In the genomic region with DNA sequence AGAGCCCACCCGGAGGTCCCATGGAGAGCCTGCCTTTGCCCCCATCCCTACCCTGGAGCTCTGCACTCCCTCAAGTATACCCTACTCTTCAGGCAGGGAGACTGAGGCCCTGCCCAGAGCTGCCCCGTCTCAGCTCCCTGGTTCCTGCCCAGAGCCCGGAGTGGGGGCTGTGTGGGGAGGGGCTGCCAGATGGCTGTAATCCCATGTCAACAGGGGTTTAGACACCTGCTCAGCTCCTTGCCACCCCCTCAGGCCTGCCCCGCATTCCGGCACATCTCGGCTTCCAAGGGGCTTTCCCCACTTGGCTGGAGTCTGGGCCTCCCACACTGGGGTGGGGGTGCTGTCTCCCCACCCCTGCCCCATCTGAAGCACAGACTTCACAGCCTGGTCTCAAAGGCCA, we compare ENCODE assay signal across 27 cellular contexts. TPM values are rescaled to one million over a fixed set of nuclear protein-coding genes. Genes with fewer than 3 reads are reported as not detected.
"Had no signal": no experiment of that assay in that cellular context is flagged by ENCODE, and none has a peak within 500 bp of the region (broad histone marks: within the 10 kb centered on the region; RNA-seq: fewer than 3 reads in every experiment).

No MANE protein-coding gene starts in this region.

- DNase-seq: activated CD4-positive, alpha-beta memory T cell treated with anti-CD3 and anti-CD28 coated beads for 36 hours; activated CD4-positive, alpha-beta T cell treated with anti-CD3 and anti-CD28 coated beads for 4 hours; activated CD4-positive, CD25-positive, alpha-beta regulatory T cell; activated effector memory CD4-positive, alpha-beta T cell treated with Interleukin-2 at 50 U/mL for 16 hours; activated naive CD4-positive, alpha-beta T cell treated with anti-CD3 and anti-CD28 coated beads for 36 hours; activated naive CD8-positive, alpha-beta T cell treated with anti-CD3 and anti-CD28 coated beads, Interleukin-2, amount 10 ng/mL, durations not matched to agents 7 days and 5 days; activated T-cell treated with anti-CD3 and anti-CD28 coated beads, Interleukin-2, amount 50 U/mL, for 72 hours; amniotic stem cell; cerebellar nuclear complex; heart right ventricle; islet precursor cell; left cardiac atrium; occipital lobe; sigmoid colon; stimulated activated CD4-positive, alpha-beta T cell treated with anti-CD3 and anti-CD28 coated beads, Interleukin-2, amount 100 ng/mL, for 48 hours; stimulated activated CD8-positive, alpha-beta memory T cell treated with anti-CD3 and anti-CD28 coated beads, Interleukin-4, amount 100 ng/mL, for 48 hours; stimulated activated naive B cell treated with anti-CD40 and anti-IgM and Interleukin-4, amounts not matched to agents 10 μg/mL and 1 μg/mL and 100 μg/mL, for 72 hours; T1000; transverse colon; uterus had no signal

- H3K36me3 Mint-ChIP-seq: activated CD4-positive, alpha-beta memory T cell treated with anti-CD3 and anti-CD28 coated beads for 36 hours; activated naive CD8-positive, alpha-beta T cell treated with anti-CD3 and anti-CD28 coated beads, Interleukin-2, amount 10 ng/mL, durations not matched to agents 7 days and 5 days; memory B cell had no signal

- H3K27ac ChIP-seq: coronary artery, heart right ventricle, sigmoid colon, transverse colon, uterus had no signal

- H3K4me1 ChIP-seq: sigmoid colon, uterus had no signal

- H3K9me3 Mint-ChIP-seq: activated CD4-positive, alpha-beta memory T cell treated with anti-CD3 and anti-CD28 coated beads for 36 hours; activated naive CD4-positive, alpha-beta T cell treated with anti-CD3 and anti-CD28 coated beads for 36 hours; activated naive CD8-positive, alpha-beta T cell treated with anti-CD3 and anti-CD28 coated beads, Interleukin-2, amount 10 ng/mL, durations not matched to agents 7 days and 5 days; activated T-cell treated with anti-CD3 and anti-CD28 coated beads, Interleukin-2, amount 50 U/mL, for 72 hours; memory B cell; nephron progenitor cell; stimulated activated naive B cell treated with anti-CD40 and anti-IgM and Interleukin-4, amounts not matched to agents 10 μg/mL and 1 μg/mL and 100 μg/mL, for 72 hours had no signal

- H3K9me3 ChIP-seq: heart right ventricle, sigmoid colon, transverse colon, uterus had no signal

- H3K36me3 ChIP-seq: heart right ventricle, sigmoid colon, transverse colon, uterus had no signal

- H3K4me3 ChIP-seq: coronary artery, heart right ventricle, sigmoid colon, transverse colon, uterus had no signal

- ATAC-seq: activated T-cell treated with anti-CD3 and anti-CD28 coated beads, Interleukin-2, amount 50 U/mL, for 72 hours; heart right ventricle; left cardiac atrium had no signal

- H3K27ac Mint-ChIP-seq: activated CD4-positive, alpha-beta memory T cell treated with anti-CD3 and anti-CD28 coated beads for 36 hours; activated naive CD4-positive, alpha-beta T cell treated with anti-CD3 and anti-CD28 coated beads for 36 hours; activated naive CD8-positive, alpha-beta T cell treated with anti-CD3 and anti-CD28 coated beads, Interleukin-2, amount 10 ng/mL, durations not matched to agents 7 days and 5 days; activated T-cell treated with anti-CD3 and anti-CD28 coated beads, Interleukin-2, amount 50 U/mL, for 72 hours; memory B cell; nephron progenitor cell; stimulated activated naive B cell treated with anti-CD40 and anti-IgM and Interleukin-4, amounts not matched to agents 10 μg/mL and 1 μg/mL and 100 μg/mL, for 72 hours had no signal

- H3K4me3 Mint-ChIP-seq: activated CD4-positive, alpha-beta memory T cell treated with anti-CD3 and anti-CD28 coated beads for 36 hours; activated naive CD4-positive, alpha-beta T cell treated with anti-CD3 and anti-CD28 coated beads for 36 hours; activated naive CD8-positive, alpha-beta T cell treated with anti-CD3 and anti-CD28 coated beads, Interleukin-2, amount 10 ng/mL, durations not matched to agents 7 days and 5 days; activated T-cell treated with anti-CD3 and anti-CD28 coated beads, Interleukin-2, amount 50 U/mL, for 72 hours; memory B cell; nephron progenitor cell; stimulated activated naive B cell treated with anti-CD40 and anti-IgM and Interleukin-4, amounts not matched to agents 10 μg/mL and 1 μg/mL and 100 μg/mL, for 72 hours had no signal

- H3K27me3 ChIP-seq: uterus had no signal

- H3K4me1 Mint-ChIP-seq: activated naive CD8-positive, alpha-beta T cell treated with anti-CD3 and anti-CD28 coated beads, Interleukin-2, amount 10 ng/mL, durations not matched to agents 7 days and 5 days had no signal

RNA-seq across cellular contexts. Expression of gene GRIFIN, which starts 22.5 kb away (rescaled TPM):
- total RNA-seq: activated CD4-positive, alpha-beta memory T cell treated with anti-CD3 and anti-CD28 coated beads for 36 hours; activated naive CD4-positive, alpha-beta T cell treated with anti-CD3 and anti-CD28 coated beads for 36 hours; activated naive CD8-positive, alpha-beta T cell treated with anti-CD3 and anti-CD28 coated beads, Interleukin-2, amount 10 ng/mL, durations not matched to agents 7 days and 5 days; activated T-cell treated with anti-CD3 and anti-CD28 coated beads, Interleukin-2, amount 50 U/mL, for 72 hours; epithelial cell of proximal tubule; fibroblast of villous mesenchyme; heart right ventricle; left cardiac atrium; lower leg skin; occipital lobe; sigmoid colon; temporal lobe; transverse colon; uterus had no signal
- polyA plus RNA-seq: heart right ventricle, sigmoid colon had no signal
